Comparison of ENCODE assay signal across 29 cellular contexts in the genomic region with DNA sequence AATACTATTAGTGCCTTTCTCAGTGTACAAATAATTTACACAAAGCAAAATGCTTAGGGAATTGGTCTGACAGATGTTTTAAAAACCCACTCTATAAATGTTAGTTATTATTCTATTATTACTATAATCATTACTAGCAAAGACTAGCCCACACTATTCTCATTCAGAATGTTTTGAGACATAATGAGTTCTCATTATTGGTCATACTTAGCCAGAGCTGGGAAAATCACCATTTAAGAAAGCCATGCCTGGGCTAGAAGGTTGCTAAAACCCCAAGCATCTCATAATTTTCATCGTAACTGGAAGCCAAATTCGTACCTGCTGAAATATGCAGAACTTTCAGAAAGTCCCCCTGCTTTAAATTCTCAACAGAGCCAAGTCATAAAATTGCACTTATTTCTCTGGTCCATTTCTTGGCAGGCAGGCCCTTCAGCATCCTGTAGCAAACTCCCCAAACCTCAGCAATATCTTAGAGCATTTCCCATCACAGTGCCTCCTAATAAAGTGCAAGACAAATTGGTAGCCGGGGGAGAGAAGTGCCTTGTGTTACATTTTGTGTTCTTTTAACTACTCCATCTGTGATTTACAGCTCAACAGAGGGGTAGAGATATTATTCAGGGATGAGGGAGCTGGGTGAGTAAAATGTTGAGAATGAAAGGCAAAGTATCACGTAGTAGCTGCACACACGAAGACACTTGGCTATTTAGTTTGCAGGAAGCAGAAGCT.
"Had no signal": no experiment of that assay in that cellular context is flagged by ENCODE, and none has a peak within 500 bp of the region (broad histone marks: within the 10 kb centered on the region; RNA-seq: fewer than 3 reads in every experiment).

No MANE protein-coding gene starts in this region.

- H3K27ac Mint-ChIP-seq: activated naive CD8-positive, alpha-beta T cell; effector memory CD8-positive, alpha-beta T cell; natural killer cell treated with Interleukin-12 subunit alpha and Interleukin-12 subunit beta and Interleukin-15 and Interleukin-18, amount 100 ng/mL, for 72 hours; stimulated activated naive B cell treated with anti-CD40 and anti-IgM and Interleukin-4, amounts not matched to agents 10 μg/mL and 1 μg/mL and 100 μg/mL, for 72 hours had no signal

- ATAC-seq: effector memory CD8-positive, alpha-beta T cell; gastroesophageal sphincter; left lung; natural killer cell treated with Interleukin-12 subunit alpha and Interleukin-12 subunit beta and Interleukin-15 and Interleukin-18, amount 100 ng/mL, for 72 hours; right cardiac atrium; stimulated activated naive B cell treated with anti-CD40 and anti-IgM and Interleukin-4, amounts not matched to agents 10 μg/mL and 1 μg/mL and 100 μg/mL, for 72 hours had no signal

- H3K27me3 ChIP-seq: gastroesophageal sphincter, left lung, stomach, thyroid gland, upper lobe of left lung, vagina had no signal

- FAIRE-seq: bronchial epithelial cell had no signal

- H3K36me3 Mint-ChIP-seq: activated naive CD8-positive, alpha-beta T cell; natural killer cell treated with Interleukin-12 subunit alpha and Interleukin-12 subunit beta and Interleukin-15 and Interleukin-18, amount 100 ng/mL, for 72 hours; stimulated activated naive B cell treated with anti-CD40 and anti-IgM and Interleukin-4, amounts not matched to agents 10 μg/mL and 1 μg/mL and 100 μg/mL, for 72 hours had no signal

- H3K27ac ChIP-seq: coronary artery, dorsolateral prefrontal cortex, gastroesophageal sphincter, left lung, stomach, thyroid gland, upper lobe of left lung, vagina, VCaP had no signal

- H3K9me3 ChIP-seq: gastroesophageal sphincter, left lung, stomach, thyroid gland, upper lobe of left lung, vagina had no signal

- H3K4me1 ChIP-seq: gastroesophageal sphincter, left lung, stomach, thyroid gland, upper lobe of left lung, vagina had no signal

- H3K4me1 Mint-ChIP-seq: stimulated activated naive B cell treated with anti-CD40 and anti-IgM and Interleukin-4, amounts not matched to agents 10 μg/mL and 1 μg/mL and 100 μg/mL, for 72 hours had no signal

- H3K9me3 Mint-ChIP-seq: natural killer cell treated with Interleukin-12 subunit alpha and Interleukin-12 subunit beta and Interleukin-15 and Interleukin-18, amount 100 ng/mL, for 72 hours; stimulated activated naive B cell treated with anti-CD40 and anti-IgM and Interleukin-4, amounts not matched to agents 10 μg/mL and 1 μg/mL and 100 μg/mL, for 72 hours had no signal

- DNase-seq: activated CD4-positive, alpha-beta T cell treated with anti-CD3 and anti-CD28 coated beads for 4 hours; activated CD4-positive, alpha-beta T cell treated with anti-CD3 and anti-CD28 coated beads, Interleukin-2, amount 50 U/mL, for 48 hours; activated CD8-positive, alpha-beta memory T cell treated with anti-CD3 and anti-CD28 coated beads for 24 hours; activated effector memory CD4-positive, alpha-beta T cell treated with Interleukin-2 at 50 U/mL for 16 hours; activated naive CD4-positive, alpha-beta T cell treated with Interleukin-2 at 50 U/mL for 16 hours; anterior cingulate cortex; cerebellar nuclear complex; dorsolateral prefrontal cortex; effector memory CD8-positive, alpha-beta T cell; erythroblast; head of caudate nucleus; left lung; mesendoderm; posterior cingulate gyrus; right cardiac atrium; stimulated activated CD4-positive, alpha-beta T cell treated with anti-CD3 and anti-CD28 coated beads, Interleukin-15, amount 100 ng/mL, for 24 hours; stimulated activated CD4-positive, alpha-beta T cell treated with anti-CD3 and anti-CD28 coated beads, Interleukin-2, amount 100 ng/mL, for 24 hours; stimulated activated naive B cell treated with anti-CD40 and anti-IgM and Interleukin-4, amounts not matched to agents 10 μg/mL and 1 μg/mL and 100 μg/mL, for 72 hours; stomach; thyroid gland; upper lobe of left lung had no signal

- H3K4me3 ChIP-seq: coronary artery, dorsolateral prefrontal cortex, gastroesophageal sphincter, left lung, lung, stomach, thyroid gland, upper lobe of left lung, vagina had no signal

- H3K4me3 Mint-ChIP-seq: activated naive CD8-positive, alpha-beta T cell; effector memory CD8-positive, alpha-beta T cell; natural killer cell treated with Interleukin-12 subunit alpha and Interleukin-12 subunit beta and Interleukin-15 and Interleukin-18, amount 100 ng/mL, for 72 hours; stimulated activated naive B cell treated with anti-CD40 and anti-IgM and Interleukin-4, amounts not matched to agents 10 μg/mL and 1 μg/mL and 100 μg/mL, for 72 hours had no signal

- H3K36me3 ChIP-seq: gastroesophageal sphincter, left lung, stomach, thyroid gland, upper lobe of left lung, vagina had no signal
